1 cellular context compared by ENCODE assay signal in genomic region chr13:27796544-27797227, GRCh38.
TF ChIP-seq lines count a peak whose summit lies in the region.

No MANE protein-coding gene starts in this region.

TF ChIP-seq in IMR-90, 13 proteins besides CTCF, POLR2A, EP300 and RAD21:
- TF ChIP-seq SMC3 (IDR thresholded peaks at IDR 0.05; ENCODE audit: low read depth, low read length) (no peak), ELK1 (IDR thresholded peaks at IDR 0.05; ENCODE audit: borderline replicate concordance, low read depth, low read length) (no peak), RCOR1 (IDR thresholded peaks at IDR 0.05; ENCODE audit: insufficient replicate concordance, low read length) (no peak), CEBPB (IDR thresholded peaks at IDR 0.05; ENCODE audit: low read depth, low read length) (no peak), MXI1 (IDR thresholded peaks at IDR 0.05; ENCODE audit: borderline replicate concordance, low read depth, low read length) (no peak), BHLHE40 (IDR thresholded peaks at IDR 0.05; ENCODE audit: low read depth, low read length) (no peak), MAFK (IDR thresholded peaks at IDR 0.05; ENCODE audit: low read depth, low read length) (no peak), NFE2L2 (IDR thresholded peaks at IDR 0.05; ENCODE audit: low read depth, low read length) (no peak), CHD1 (IDR thresholded peaks at IDR 0.05; ENCODE audit: low read depth, low read length) (no peak)
